In the genomic region with DNA sequence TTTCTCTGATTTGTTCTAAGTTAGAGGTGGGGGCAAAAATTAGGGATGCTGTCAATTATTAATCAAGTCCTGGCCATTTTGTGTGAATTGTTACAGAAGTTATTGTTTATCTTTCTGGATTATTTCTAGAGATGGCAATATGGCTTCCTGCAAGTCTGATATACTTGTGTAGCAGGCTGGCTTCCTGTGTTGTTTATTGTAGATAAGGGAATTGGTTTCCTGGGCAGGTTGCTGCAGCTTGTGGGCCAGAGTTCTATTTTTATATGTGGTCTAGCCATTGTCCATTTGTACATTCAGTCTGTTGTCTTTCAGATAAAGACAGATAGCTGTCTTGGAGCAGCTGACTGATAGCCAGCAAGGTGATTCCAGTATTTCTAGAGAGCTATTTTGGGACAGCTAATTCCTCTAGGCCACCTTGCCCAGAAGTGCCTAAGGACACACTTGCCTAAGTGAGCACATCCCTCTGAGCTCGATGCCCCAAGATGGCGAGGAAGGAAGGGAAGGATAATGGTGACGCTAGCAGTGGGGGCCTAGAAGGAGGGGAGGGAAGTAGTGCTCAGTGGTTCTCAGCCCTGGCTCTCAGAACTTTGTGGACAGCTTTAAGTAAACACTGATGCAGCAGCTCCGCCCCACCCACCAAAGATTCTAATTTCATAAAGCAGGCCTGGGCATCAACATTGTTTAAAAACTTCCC, we compare ENCODE assay signal across 1 cellular context.
TF ChIP-seq lines count a peak whose summit lies in the region.

No MANE protein-coding gene starts in this region.

TF ChIP-seq in K562, 482 proteins besides CTCF, POLR2A, EP300 and RAD21 (continued from another document and continues in another):
- TF ChIP-seq, protein P1, sequence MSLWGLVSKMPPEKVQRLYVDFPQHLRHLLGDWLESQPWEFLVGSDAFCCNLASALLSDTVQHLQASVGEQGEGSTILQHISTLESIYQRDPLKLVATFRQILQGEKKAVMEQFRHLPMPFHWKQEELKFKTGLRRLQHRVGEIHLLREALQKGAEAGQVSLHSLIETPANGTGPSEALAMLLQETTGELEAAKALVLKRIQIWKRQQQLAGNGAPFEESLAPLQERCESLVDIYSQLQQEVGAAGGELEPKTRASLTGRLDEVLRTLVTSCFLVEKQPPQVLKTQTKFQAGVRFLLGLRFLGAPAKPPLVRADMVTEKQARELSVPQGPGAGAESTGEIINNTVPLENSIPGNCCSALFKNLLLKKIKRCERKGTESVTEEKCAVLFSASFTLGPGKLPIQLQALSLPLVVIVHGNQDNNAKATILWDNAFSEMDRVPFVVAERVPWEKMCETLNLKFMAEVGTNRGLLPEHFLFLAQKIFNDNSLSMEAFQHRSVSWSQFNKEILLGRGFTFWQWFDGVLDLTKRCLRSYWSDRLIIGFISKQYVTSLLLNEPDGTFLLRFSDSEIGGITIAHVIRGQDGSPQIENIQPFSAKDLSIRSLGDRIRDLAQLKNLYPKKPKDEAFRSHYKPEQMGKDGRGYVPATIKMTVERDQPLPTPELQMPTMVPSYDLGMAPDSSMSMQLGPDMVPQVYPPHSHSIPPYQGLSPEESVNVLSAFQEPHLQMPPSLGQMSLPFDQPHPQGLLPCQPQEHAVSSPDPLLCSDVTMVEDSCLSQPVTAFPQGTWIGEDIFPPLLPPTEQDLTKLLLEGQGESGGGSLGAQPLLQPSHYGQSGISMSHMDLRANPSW (CRISPR knock-in tag; IDR thresholded peaks at IDR 0.05), result no peak
- TF ChIP-seq ZNF79 (CRISPR knock-in tag; IDR thresholded peaks at IDR 0.05; ENCODE audit: low read depth) (no peak), SMAD2 (IDR thresholded peaks at IDR 0.05; ENCODE audit: low read depth, low read length) (no peak), SIRT6 (IDR thresholded peaks at IDR 0.05; ENCODE audit: low read depth, low read length) (no peak), GTF2A2 (tag; IDR thresholded peaks at IDR 0.05) (no peak), ETV5 (CRISPR knock-in tag; IDR thresholded peaks at IDR 0.05; ENCODE audit: low read depth) (no peak; the same call in 1 of the 2 replicates), SREBF1 (IDR thresholded peaks at IDR 0.05; ENCODE audit: borderline replicate concordance, low read depth, low read length) (no peak), PHB2 (IDR thresholded peaks at IDR 0.05; ENCODE audit: low read depth) (no peak), MAZ (CRISPR knock-in tag; conservative IDR thresholded peaks at IDR 0.05 in 1 of 2, IDR thresholded peaks at IDR 0.05 in 1 of 2) (0 out of 4 replicates have a peak, but pooled peaks of 1 of the 2 experiments have one; percentile 19), SMAD4 (CRISPR knock-in tag; conservative IDR thresholded peaks at IDR 0.05) (peak; percentile 95), GABPA (tag; conservative IDR thresholded peaks at IDR 0.05; ENCODE audit: low read depth) (peak; percentile 48; the same call in 1 of the 2 replicates), DMBX1 (CRISPR knock-in tag; IDR thresholded peaks at IDR 0.05; ENCODE audit: borderline replicate concordance) (no peak), RBM25 (IDR thresholded peaks at IDR 0.05; ENCODE audit: low read depth, low read length, severe bottlenecking) (no peak), BMI1 (IDR thresholded peaks at IDR 0.05; ENCODE audit: low read length) (no peak), ELF1 (tag; IDR thresholded peaks at IDR 0.05) (no peak), GATA2 (CRISPR knock-in tag; IDR thresholded peaks at IDR 0.05) (0 out of 2 replicates have a peak, but pooled peaks have one; percentile 30), FOS (IDR thresholded peaks at IDR 0.05; ENCODE audit: extremely low read depth, insufficient read length) (no peak), SMARCB1 (IDR thresholded peaks at IDR 0.05; ENCODE audit: insufficient read length, low read depth) (no peak), CHCHD3 (CRISPR knock-in tag; IDR thresholded peaks at IDR 0.05) (no peak), ZKSCAN3 (CRISPR knock-in tag; IDR thresholded peaks at IDR 0.05) (no peak), ELF2 (CRISPR knock-in tag; IDR thresholded peaks at IDR 0.05) (no peak), LEF1 (IDR thresholded peaks at IDR 0.05) (no peak), LARP7 (IDR thresholded peaks at IDR 0.05) (no peak), NR4A1 (CRISPR knock-in tag; IDR thresholded peaks at IDR 0.05) (no peak), NR4A1 (tag; IDR thresholded peaks at IDR 0.05) (no peak), TCFL5 (CRISPR knock-in tag; conservative IDR thresholded peaks at IDR 0.05) (no peak), TEAD4 (IDR thresholded peaks at IDR 0.05; ENCODE audit: low read length) (peak; percentile 78), TEAD4 (CRISPR knock-in tag; IDR thresholded peaks at IDR 0.05; ENCODE audit: borderline replicate concordance) (no peak), ZKSCAN1 (IDR thresholded peaks at IDR 0.05; ENCODE audit: low read depth, low read length) (no peak), ZNF644 (tag; IDR thresholded peaks at IDR 0.05; ENCODE audit: low read depth) (no peak), TARDBP (IDR thresholded peaks at IDR 0.05) (no peak), ARID1B (IDR thresholded peaks at IDR 0.05) (peak; percentile 53; the same call in 1 of the 2 replicates), ZNF165 (CRISPR knock-in tag; IDR thresholded peaks at IDR 0.05; ENCODE audit: borderline replicate concordance) (no peak), ZBTB17 (CRISPR knock-in tag; IDR thresholded peaks at IDR 0.05) (no peak)
- TF ChIP-seq, protein P2, sequence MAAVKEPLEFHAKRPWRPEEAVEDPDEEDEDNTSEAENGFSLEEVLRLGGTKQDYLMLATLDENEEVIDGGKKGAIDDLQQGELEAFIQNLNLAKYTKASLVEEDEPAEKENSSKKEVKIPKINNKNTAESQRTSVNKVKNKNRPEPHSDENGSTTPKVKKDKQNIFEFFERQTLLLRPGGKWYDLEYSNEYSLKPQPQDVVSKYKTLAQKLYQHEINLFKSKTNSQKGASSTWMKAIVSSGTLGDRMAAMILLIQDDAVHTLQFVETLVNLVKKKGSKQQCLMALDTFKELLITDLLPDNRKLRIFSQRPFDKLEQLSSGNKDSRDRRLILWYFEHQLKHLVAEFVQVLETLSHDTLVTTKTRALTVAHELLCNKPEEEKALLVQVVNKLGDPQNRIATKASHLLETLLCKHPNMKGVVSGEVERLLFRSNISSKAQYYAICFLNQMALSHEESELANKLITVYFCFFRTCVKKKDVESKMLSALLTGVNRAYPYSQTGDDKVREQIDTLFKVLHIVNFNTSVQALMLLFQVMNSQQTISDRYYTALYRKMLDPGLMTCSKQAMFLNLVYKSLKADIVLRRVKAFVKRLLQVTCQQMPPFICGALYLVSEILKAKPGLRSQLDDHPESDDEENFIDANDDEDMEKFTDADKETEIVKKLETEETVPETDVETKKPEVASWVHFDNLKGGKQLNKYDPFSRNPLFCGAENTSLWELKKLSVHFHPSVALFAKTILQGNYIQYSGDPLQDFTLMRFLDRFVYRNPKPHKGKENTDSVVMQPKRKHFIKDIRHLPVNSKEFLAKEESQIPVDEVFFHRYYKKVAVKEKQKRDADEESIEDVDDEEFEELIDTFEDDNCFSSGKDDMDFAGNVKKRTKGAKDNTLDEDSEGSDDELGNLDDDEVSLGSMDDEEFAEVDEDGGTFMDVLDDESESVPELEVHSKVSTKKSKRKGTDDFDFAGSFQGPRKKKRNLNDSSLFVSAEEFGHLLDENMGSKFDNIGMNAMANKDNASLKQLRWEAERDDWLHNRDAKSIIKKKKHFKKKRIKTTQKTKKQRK (IDR thresholded peaks at IDR 0.05; ENCODE audit: borderline replicate concordance, low read depth, low read length), result no peak
- TF ChIP-seq, protein P3, sequence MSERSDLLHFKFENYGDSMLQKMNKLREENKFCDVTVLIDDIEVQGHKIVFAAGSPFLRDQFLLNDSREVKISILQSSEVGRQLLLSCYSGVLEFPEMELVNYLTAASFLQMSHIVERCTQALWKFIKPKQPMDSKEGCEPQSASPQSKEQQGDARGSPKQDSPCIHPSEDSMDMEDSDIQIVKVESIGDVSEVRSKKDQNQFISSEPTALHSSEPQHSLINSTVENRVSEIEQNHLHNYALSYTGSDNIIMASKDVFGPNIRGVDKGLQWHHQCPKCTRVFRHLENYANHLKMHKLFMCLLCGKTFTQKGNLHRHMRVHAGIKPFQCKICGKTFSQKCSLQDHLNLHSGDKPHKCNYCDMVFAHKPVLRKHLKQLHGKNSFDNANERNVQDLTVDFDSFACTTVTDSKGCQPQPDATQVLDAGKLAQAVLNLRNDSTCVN (CRISPR knock-in tag; IDR thresholded peaks at IDR 0.05), result no peak
- TF ChIP-seq, protein P4, sequence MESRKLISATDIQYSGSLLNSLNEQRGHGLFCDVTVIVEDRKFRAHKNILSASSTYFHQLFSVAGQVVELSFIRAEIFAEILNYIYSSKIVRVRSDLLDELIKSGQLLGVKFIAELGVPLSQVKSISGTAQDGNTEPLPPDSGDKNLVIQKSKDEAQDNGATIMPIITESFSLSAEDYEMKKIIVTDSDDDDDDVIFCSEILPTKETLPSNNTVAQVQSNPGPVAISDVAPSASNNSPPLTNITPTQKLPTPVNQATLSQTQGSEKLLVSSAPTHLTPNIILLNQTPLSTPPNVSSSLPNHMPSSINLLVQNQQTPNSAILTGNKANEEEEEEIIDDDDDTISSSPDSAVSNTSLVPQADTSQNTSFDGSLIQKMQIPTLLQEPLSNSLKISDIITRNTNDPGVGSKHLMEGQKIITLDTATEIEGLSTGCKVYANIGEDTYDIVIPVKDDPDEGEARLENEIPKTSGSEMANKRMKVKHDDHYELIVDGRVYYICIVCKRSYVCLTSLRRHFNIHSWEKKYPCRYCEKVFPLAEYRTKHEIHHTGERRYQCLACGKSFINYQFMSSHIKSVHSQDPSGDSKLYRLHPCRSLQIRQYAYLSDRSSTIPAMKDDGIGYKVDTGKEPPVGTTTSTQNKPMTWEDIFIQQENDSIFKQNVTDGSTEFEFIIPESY (CRISPR knock-in tag; IDR thresholded peaks at IDR 0.05), result no peak
- TF ChIP-seq, protein P5, sequence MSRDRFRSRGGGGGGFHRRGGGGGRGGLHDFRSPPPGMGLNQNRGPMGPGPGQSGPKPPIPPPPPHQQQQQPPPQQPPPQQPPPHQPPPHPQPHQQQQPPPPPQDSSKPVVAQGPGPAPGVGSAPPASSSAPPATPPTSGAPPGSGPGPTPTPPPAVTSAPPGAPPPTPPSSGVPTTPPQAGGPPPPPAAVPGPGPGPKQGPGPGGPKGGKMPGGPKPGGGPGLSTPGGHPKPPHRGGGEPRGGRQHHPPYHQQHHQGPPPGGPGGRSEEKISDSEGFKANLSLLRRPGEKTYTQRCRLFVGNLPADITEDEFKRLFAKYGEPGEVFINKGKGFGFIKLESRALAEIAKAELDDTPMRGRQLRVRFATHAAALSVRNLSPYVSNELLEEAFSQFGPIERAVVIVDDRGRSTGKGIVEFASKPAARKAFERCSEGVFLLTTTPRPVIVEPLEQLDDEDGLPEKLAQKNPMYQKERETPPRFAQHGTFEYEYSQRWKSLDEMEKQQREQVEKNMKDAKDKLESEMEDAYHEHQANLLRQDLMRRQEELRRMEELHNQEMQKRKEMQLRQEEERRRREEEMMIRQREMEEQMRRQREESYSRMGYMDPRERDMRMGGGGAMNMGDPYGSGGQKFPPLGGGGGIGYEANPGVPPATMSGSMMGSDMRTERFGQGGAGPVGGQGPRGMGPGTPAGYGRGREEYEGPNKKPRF (IDR thresholded peaks at IDR 0.05; ENCODE audit: low read depth, low read length), result no peak
- TF ChIP-seq, protein P6, sequence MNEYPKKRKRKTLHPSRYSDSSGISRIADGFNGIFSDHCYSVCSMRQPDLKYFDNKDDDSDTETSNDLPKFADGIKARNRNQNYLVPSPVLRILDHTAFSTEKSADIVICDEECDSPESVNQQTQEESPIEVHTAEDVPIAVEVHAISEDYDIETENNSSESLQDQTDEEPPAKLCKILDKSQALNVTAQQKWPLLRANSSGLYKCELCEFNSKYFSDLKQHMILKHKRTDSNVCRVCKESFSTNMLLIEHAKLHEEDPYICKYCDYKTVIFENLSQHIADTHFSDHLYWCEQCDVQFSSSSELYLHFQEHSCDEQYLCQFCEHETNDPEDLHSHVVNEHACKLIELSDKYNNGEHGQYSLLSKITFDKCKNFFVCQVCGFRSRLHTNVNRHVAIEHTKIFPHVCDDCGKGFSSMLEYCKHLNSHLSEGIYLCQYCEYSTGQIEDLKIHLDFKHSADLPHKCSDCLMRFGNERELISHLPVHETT (CRISPR knock-in tag; conservative IDR thresholded peaks at IDR 0.05 in 1 of 2, IDR thresholded peaks at IDR 0.05 in 1 of 2), result no peak
- TF ChIP-seq, protein P7, sequence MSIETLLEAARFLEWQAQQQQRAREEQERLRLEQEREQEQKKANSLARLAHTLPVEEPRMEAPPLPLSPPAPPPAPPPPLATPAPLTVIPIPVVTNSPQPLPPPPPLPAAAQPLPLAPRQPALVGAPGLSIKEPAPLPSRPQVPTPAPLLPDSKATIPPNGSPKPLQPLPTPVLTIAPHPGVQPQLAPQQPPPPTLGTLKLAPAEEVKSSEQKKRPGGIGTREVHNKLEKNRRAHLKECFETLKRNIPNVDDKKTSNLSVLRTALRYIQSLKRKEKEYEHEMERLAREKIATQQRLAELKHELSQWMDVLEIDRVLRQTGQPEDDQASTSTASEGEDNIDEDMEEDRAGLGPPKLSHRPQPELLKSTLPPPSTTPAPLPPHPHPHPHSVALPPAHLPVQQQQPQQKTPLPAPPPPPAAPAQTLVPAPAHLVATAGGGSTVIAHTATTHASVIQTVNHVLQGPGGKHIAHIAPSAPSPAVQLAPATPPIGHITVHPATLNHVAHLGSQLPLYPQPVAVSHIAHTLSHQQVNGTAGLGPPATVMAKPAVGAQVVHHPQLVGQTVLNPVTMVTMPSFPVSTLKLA (conservative IDR thresholded peaks at IDR 0.05), result no peak
- TF ChIP-seq, protein P8, sequence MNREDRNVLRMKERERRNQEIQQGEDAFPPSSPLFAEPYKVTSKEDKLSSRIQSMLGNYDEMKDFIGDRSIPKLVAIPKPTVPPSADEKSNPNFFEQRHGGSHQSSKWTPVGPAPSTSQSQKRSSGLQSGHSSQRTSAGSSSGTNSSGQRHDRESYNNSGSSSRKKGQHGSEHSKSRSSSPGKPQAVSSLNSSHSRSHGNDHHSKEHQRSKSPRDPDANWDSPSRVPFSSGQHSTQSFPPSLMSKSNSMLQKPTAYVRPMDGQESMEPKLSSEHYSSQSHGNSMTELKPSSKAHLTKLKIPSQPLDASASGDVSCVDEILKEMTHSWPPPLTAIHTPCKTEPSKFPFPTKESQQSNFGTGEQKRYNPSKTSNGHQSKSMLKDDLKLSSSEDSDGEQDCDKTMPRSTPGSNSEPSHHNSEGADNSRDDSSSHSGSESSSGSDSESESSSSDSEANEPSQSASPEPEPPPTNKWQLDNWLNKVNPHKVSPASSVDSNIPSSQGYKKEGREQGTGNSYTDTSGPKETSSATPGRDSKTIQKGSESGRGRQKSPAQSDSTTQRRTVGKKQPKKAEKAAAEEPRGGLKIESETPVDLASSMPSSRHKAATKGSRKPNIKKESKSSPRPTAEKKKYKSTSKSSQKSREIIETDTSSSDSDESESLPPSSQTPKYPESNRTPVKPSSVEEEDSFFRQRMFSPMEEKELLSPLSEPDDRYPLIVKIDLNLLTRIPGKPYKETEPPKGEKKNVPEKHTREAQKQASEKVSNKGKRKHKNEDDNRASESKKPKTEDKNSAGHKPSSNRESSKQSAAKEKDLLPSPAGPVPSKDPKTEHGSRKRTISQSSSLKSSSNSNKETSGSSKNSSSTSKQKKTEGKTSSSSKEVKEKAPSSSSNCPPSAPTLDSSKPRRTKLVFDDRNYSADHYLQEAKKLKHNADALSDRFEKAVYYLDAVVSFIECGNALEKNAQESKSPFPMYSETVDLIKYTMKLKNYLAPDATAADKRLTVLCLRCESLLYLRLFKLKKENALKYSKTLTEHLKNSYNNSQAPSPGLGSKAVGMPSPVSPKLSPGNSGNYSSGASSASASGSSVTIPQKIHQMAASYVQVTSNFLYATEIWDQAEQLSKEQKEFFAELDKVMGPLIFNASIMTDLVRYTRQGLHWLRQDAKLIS (CRISPR knock-in tag; IDR thresholded peaks at IDR 0.05), result no peak
